25 cellular contexts compared by ENCODE assay signal in genomic region chr2:172743898-172744297, GRCh38. TPM values are rescaled to one million over a fixed set of nuclear protein-coding genes. Genes with fewer than 3 reads are reported as not detected.
"Had no signal": no experiment of that assay in that cellular context is flagged by ENCODE, and none has a peak within 500 bp of the region (broad histone marks: within the 10 kb centered on the region; RNA-seq: fewer than 3 reads in every experiment).

No MANE protein-coding gene starts in this region.

- H3K9me3 ChIP-seq: ovary, stomach, testis, thyroid gland, transverse colon had no signal

- FAIRE-seq: islet of Langerhans, kidney had no signal

- ATAC-seq: left colon; left lung; lower lobe of right lung; naive thymus-derived CD8-positive, alpha-beta T cell; sciatic nerve; stimulated activated naive B cell treated with anti-CD40 and anti-IgM and Interleukin-4, amounts not matched to agents 10 μg/mL and 1 μg/mL and 100 μg/mL, for 72 hours; stimulated activated naive CD8-positive, alpha-beta T cell treated with anti-CD3 and anti-CD28 coated beads, Interleukin-15, Interleukin-2, amounts not matched to agents 100 U/mL and 50 U/mL, for 24 hours had no signal

- H3K27ac ChIP-seq: left lung, lower lobe of right lung, ovary, right atrium auricular region, skin epidermis, stomach, testis, transverse colon, upper lobe of left lung, vagina had no signal

- H3K4me1 ChIP-seq: left lung, lower lobe of right lung, right atrium auricular region, stomach, testis, thyroid gland, transverse colon, upper lobe of left lung, vagina had no signal

- H3K36me3 ChIP-seq: left lung, lower lobe of right lung, ovary, right atrium auricular region, stomach, thyroid gland, transverse colon, upper lobe of left lung, vagina had no signal

- H3K27me3 ChIP-seq: ovary, right atrium auricular region, stomach, testis, thyroid gland, upper lobe of left lung, vagina had no signal

- DNase-seq: immature natural killer cell; kidney; left colon; left lung; lower lobe of right lung; mammary epithelial cell; mesenchymal stem cell; naive thymus-derived CD8-positive, alpha-beta T cell; ovary; stimulated activated CD4-positive, alpha-beta T cell treated with anti-CD3 and anti-CD28 coated beads, Interleukin-12 subunit alpha, Interleukin-12 subunit beta, amount 100 ng/mL, for 4 hours; stimulated activated CD4-positive, alpha-beta T cell treated with anti-CD3 and anti-CD28 coated beads, Interleukin-15, amount 100 ng/mL, for 24 hours; stimulated activated CD4-positive, alpha-beta T cell treated with anti-CD3 and anti-CD28 coated beads, Interleukin-2, amount 100 ng/mL, for 24 hours; stimulated activated CD4-positive, alpha-beta T cell treated with anti-CD3 and anti-CD28 coated beads, Interleukin-4, amount 100 ng/mL, for 1 hour; stimulated activated naive B cell treated with anti-CD40 and anti-IgM and Interleukin-4, amounts not matched to agents 10 μg/mL and 1 μg/mL and 100 μg/mL, for 72 hours; stimulated activated naive CD8-positive, alpha-beta T cell treated with anti-CD3 and anti-CD28 coated beads, Interleukin-15, Interleukin-2, amounts not matched to agents 100 U/mL and 50 U/mL, for 24 hours; stomach; testis; transverse colon; upper lobe of left lung had no signal

- H3K4me3 ChIP-seq: left lung, lower lobe of right lung, ovary, right atrium auricular region, skin epidermis, stomach, testis, thyroid gland, transverse colon, upper lobe of left lung, vagina had no signal

RNA-seq across cellular contexts. Expression of gene RAPGEF4, which starts 8.3 kb away (rescaled TPM):
- polyA plus RNA-seq: immature natural killer cell had no signal
